ENCODE assay signal across 33 cellular contexts in genomic region chr17:78615631-78616030, GRCh38. TPM values are rescaled to one million over a fixed set of nuclear protein-coding genes. Genes with fewer than 3 reads are reported as not detected.
"Had no signal": no experiment of that assay in that cellular context is flagged by ENCODE, and none has a peak within 500 bp of the region (broad histone marks: within the 10 kb centered on the region; RNA-seq: fewer than 3 reads in every experiment).

No MANE protein-coding gene starts in this region.

- H3K27ac ChIP-seq: adrenal gland, ascending aorta, breast epithelium, cardiac muscle cell, dorsolateral prefrontal cortex, esophagus muscularis mucosa, foreskin keratinocyte, gastrocnemius medialis had no signal

- H3K27me3 ChIP-seq: adrenal gland, ascending aorta, breast epithelium, cardiac muscle cell, dorsolateral prefrontal cortex, esophagus muscularis mucosa, gastrocnemius medialis had no signal

- H3K4me3 ChIP-seq: adrenal gland, ascending aorta, breast epithelium, cardiac muscle cell, coronary artery, dorsolateral prefrontal cortex, esophagus muscularis mucosa, gastrocnemius medialis had no signal

- H3K4me3 Mint-ChIP-seq: activated CD4-positive, alpha-beta memory T cell treated with anti-CD3 and anti-CD28 coated beads for 36 hours; activated CD4-positive, alpha-beta T cell treated with anti-CD3 and anti-CD28 coated beads for 36 hours; activated CD4-positive, alpha-beta T cell treated with anti-CD3 and anti-CD28 coated beads, Interleukin-2, amount 10 ng/mL, durations not matched to agents 24 days and 14 days; activated CD8-positive, alpha-beta memory T cell treated with anti-CD3 and anti-CD28 coated beads, Interleukin-2, amount 10 ng/mL, durations not matched to agents 7 days and 5 days; activated CD8-positive, alpha-beta T cell treated with anti-CD3 and anti-CD28 coated beads, Interleukin-2, amount 10 ng/mL, durations not matched to agents 7 days and 5 days; activated naive CD4-positive, alpha-beta T cell treated with anti-CD3 and anti-CD28 coated beads for 36 hours; activated naive CD4-positive, alpha-beta T cell treated with anti-CD3 and anti-CD28 coated beads, Interleukin-2, amount 50 U/mL, for 24 hours; activated naive CD8-positive, alpha-beta T cell treated with anti-CD3 and anti-CD28 coated beads for 36 hours; activated naive CD8-positive, alpha-beta T cell treated with anti-CD3 and anti-CD28 coated beads, Interleukin-2, amount 50 U/mL, for 24 hours; activated T-helper 1 cell treated with anti-CD3 and anti-CD28 coated beads, Interleukin-12 subunit alpha, Interleukin-12 subunit beta, Interleukin-2, Interleukin-4 antibody, amounts not matched to agents 30 ng/mL and 10 ng/mL and 1 ng/mL, durations not matched to agents 14 hours and 24 hours and 36 hours; brain; dendritic cell treated with granulocyte-macrophage colony-stimulating factor and Interleukin-4, amounts not matched to agents 40 ng/mL and 50 ng/mL, for 4 days had no signal

- H3K4me1 ChIP-seq: adrenal gland, breast epithelium, foreskin keratinocyte had no signal

- DNase-seq: activated CD4-positive, alpha-beta memory T cell treated with anti-CD3 and anti-CD28 coated beads for 36 hours; activated CD4-positive, alpha-beta T cell treated with anti-CD3 and anti-CD28 coated beads for 36 hours; activated CD4-positive, alpha-beta T cell treated with anti-CD3 and anti-CD28 coated beads, Interleukin-2, amount 10 ng/mL, durations not matched to agents 24 days and 14 days; activated CD4-positive, CD25-positive, alpha-beta regulatory T cell; activated CD4-positive, CD25-positive, alpha-beta regulatory T cell treated with anti-CD3 and anti-CD28 coated beads, Interleukin-2, amount 50 U/mL, for 72 hours; activated CD8-positive, alpha-beta memory T cell treated with anti-CD3 and anti-CD28 coated beads, Interleukin-2, amount 10 ng/mL, durations not matched to agents 7 days and 5 days; activated CD8-positive, alpha-beta memory T cell treated with anti-CD3 and anti-CD28 coated beads, Interleukin-2, amount 50 U/mL, for 4 hours; activated CD8-positive, alpha-beta T cell treated with anti-CD3 and anti-CD28 coated beads, Interleukin-2, amount 10 ng/mL, durations not matched to agents 7 days and 5 days; activated effector memory CD4-positive, alpha-beta T cell treated with anti-CD3 and anti-CD28 coated beads, Interleukin-2, amount 50 U/mL, for 16 hours; activated naive CD4-positive, alpha-beta T cell treated with anti-CD3 and anti-CD28 coated beads for 36 hours; activated naive CD8-positive, alpha-beta T cell treated with anti-CD3 and anti-CD28 coated beads for 36 hours; activated naive CD8-positive, alpha-beta T cell treated with anti-CD3 and anti-CD28 coated beads, Interleukin-2, amount 50 U/mL, for 24 hours; activated T-cell treated with anti-CD3 and anti-CD28 coated beads, Interleukin-2, amount 50 U/mL, for 1 hour; activated T-cell treated with anti-CD3 and anti-CD28 coated beads, Interleukin-2, amount 50 U/mL, for 48 hours; adrenal gland; central memory CD4-positive, alpha-beta T cell; cerebellar nuclear complex; dorsolateral prefrontal cortex; effector memory CD4-positive, alpha-beta T cell; erythroblast; foreskin keratinocyte; gastrocnemius medialis; T-helper 2 cell had no signal

- H3K27ac Mint-ChIP-seq: activated CD4-positive, alpha-beta memory T cell treated with anti-CD3 and anti-CD28 coated beads for 36 hours; activated CD4-positive, alpha-beta T cell treated with anti-CD3 and anti-CD28 coated beads for 36 hours; activated CD4-positive, alpha-beta T cell treated with anti-CD3 and anti-CD28 coated beads, Interleukin-2, amount 10 ng/mL, durations not matched to agents 24 days and 14 days; activated CD8-positive, alpha-beta memory T cell treated with anti-CD3 and anti-CD28 coated beads, Interleukin-2, amount 10 ng/mL, durations not matched to agents 7 days and 5 days; activated CD8-positive, alpha-beta T cell treated with anti-CD3 and anti-CD28 coated beads, Interleukin-2, amount 10 ng/mL, durations not matched to agents 7 days and 5 days; activated naive CD4-positive, alpha-beta T cell treated with anti-CD3 and anti-CD28 coated beads for 36 hours; activated naive CD4-positive, alpha-beta T cell treated with anti-CD3 and anti-CD28 coated beads, Interleukin-2, amount 50 U/mL, for 24 hours; activated naive CD8-positive, alpha-beta T cell treated with anti-CD3 and anti-CD28 coated beads for 36 hours; activated naive CD8-positive, alpha-beta T cell treated with anti-CD3 and anti-CD28 coated beads, Interleukin-2, amount 50 U/mL, for 24 hours; activated T-helper 1 cell treated with anti-CD3 and anti-CD28 coated beads, Interleukin-12 subunit alpha, Interleukin-12 subunit beta, Interleukin-2, Interleukin-4 antibody, amounts not matched to agents 30 ng/mL and 10 ng/mL and 1 ng/mL, durations not matched to agents 14 hours and 24 hours and 36 hours; activated T-helper 2 cell treated with anti-CD3 and anti-CD28 coated beads, Interferon-gamma antibody, Interleukin-2, Interleukin-4, amounts not matched to agents 10 μg/mL and 5 μg/mL and 100 μg/mL, durations not matched to agents 14 hours and 24 hours and 36 hours; brain; dendritic cell treated with granulocyte-macrophage colony-stimulating factor and Interleukin-4, amounts not matched to agents 40 ng/mL and 50 ng/mL, for 4 days had no signal

- H3K4me1 Mint-ChIP-seq: activated CD4-positive, alpha-beta T cell treated with anti-CD3 and anti-CD28 coated beads for 36 hours; activated CD4-positive, alpha-beta T cell treated with anti-CD3 and anti-CD28 coated beads, Interleukin-2, amount 10 ng/mL, durations not matched to agents 24 days and 14 days; activated CD8-positive, alpha-beta memory T cell treated with anti-CD3 and anti-CD28 coated beads, Interleukin-2, amount 10 ng/mL, durations not matched to agents 7 days and 5 days; activated naive CD4-positive, alpha-beta T cell treated with anti-CD3 and anti-CD28 coated beads, Interleukin-2, amount 50 U/mL, for 24 hours; activated naive CD8-positive, alpha-beta T cell treated with anti-CD3 and anti-CD28 coated beads for 36 hours; activated naive CD8-positive, alpha-beta T cell treated with anti-CD3 and anti-CD28 coated beads, Interleukin-2, amount 50 U/mL, for 24 hours had no signal

- H3K36me3 Mint-ChIP-seq: activated CD4-positive, alpha-beta memory T cell treated with anti-CD3 and anti-CD28 coated beads for 36 hours; activated CD8-positive, alpha-beta memory T cell treated with anti-CD3 and anti-CD28 coated beads, Interleukin-2, amount 10 ng/mL, durations not matched to agents 7 days and 5 days; activated naive CD4-positive, alpha-beta T cell treated with anti-CD3 and anti-CD28 coated beads, Interleukin-2, amount 50 U/mL, for 24 hours; activated naive CD8-positive, alpha-beta T cell treated with anti-CD3 and anti-CD28 coated beads for 36 hours; brain had no signal

- H3K36me3 ChIP-seq: adrenal gland, ascending aorta, breast epithelium, cardiac muscle cell, esophagus muscularis mucosa, gastrocnemius medialis had no signal

- ATAC-seq: activated CD4-positive, alpha-beta T cell treated with anti-CD3 and anti-CD28 coated beads for 36 hours; activated CD8-positive, alpha-beta memory T cell treated with anti-CD3 and anti-CD28 coated beads, Interleukin-2, amount 10 ng/mL, durations not matched to agents 7 days and 5 days; activated CD8-positive, alpha-beta T cell treated with anti-CD3 and anti-CD28 coated beads, Interleukin-2, amount 10 ng/mL, durations not matched to agents 7 days and 5 days; activated naive CD8-positive, alpha-beta T cell treated with anti-CD3 and anti-CD28 coated beads, Interleukin-2, amount 50 U/mL, for 24 hours; foreskin keratinocyte; gastrocnemius medialis had no signal

- H3K9me3 ChIP-seq: adrenal gland, ascending aorta, breast epithelium, esophagus muscularis mucosa, gastrocnemius medialis had no signal

- H3K9me3 Mint-ChIP-seq: activated CD4-positive, alpha-beta T cell treated with anti-CD3 and anti-CD28 coated beads, Interleukin-2, amount 10 ng/mL, durations not matched to agents 24 days and 14 days; activated naive CD4-positive, alpha-beta T cell treated with anti-CD3 and anti-CD28 coated beads, Interleukin-2, amount 50 U/mL, for 24 hours; activated naive CD8-positive, alpha-beta T cell treated with anti-CD3 and anti-CD28 coated beads for 36 hours; activated naive CD8-positive, alpha-beta T cell treated with anti-CD3 and anti-CD28 coated beads, Interleukin-2, amount 50 U/mL, for 24 hours; activated T-helper 1 cell treated with anti-CD3 and anti-CD28 coated beads, Interleukin-12 subunit alpha, Interleukin-12 subunit beta, Interleukin-2, Interleukin-4 antibody, amounts not matched to agents 30 ng/mL and 10 ng/mL and 1 ng/mL, durations not matched to agents 14 hours and 24 hours and 36 hours; activated T-helper 2 cell treated with anti-CD3 and anti-CD28 coated beads, Interferon-gamma antibody, Interleukin-2, Interleukin-4, amounts not matched to agents 10 μg/mL and 5 μg/mL and 100 μg/mL, durations not matched to agents 14 hours and 24 hours and 36 hours; dendritic cell treated with granulocyte-macrophage colony-stimulating factor and Interleukin-4, amounts not matched to agents 40 ng/mL and 50 ng/mL, for 4 days had no signal

- H3K27me3 Mint-ChIP-seq: activated CD4-positive, alpha-beta memory T cell treated with anti-CD3 and anti-CD28 coated beads for 36 hours; activated CD4-positive, alpha-beta T cell treated with anti-CD3 and anti-CD28 coated beads for 36 hours; activated naive CD4-positive, alpha-beta T cell treated with anti-CD3 and anti-CD28 coated beads, Interleukin-2, amount 50 U/mL, for 24 hours; activated naive CD8-positive, alpha-beta T cell treated with anti-CD3 and anti-CD28 coated beads for 36 hours had no signal

RNA-seq across cellular contexts. Expression of gene DNAH17, which starts 38.4 kb away (rescaled TPM):
- total RNA-seq: ascending aorta, cardiac muscle cell, esophagus muscularis mucosa had no signal
